20 cellular contexts compared by ENCODE assay signal in the genomic region with DNA sequence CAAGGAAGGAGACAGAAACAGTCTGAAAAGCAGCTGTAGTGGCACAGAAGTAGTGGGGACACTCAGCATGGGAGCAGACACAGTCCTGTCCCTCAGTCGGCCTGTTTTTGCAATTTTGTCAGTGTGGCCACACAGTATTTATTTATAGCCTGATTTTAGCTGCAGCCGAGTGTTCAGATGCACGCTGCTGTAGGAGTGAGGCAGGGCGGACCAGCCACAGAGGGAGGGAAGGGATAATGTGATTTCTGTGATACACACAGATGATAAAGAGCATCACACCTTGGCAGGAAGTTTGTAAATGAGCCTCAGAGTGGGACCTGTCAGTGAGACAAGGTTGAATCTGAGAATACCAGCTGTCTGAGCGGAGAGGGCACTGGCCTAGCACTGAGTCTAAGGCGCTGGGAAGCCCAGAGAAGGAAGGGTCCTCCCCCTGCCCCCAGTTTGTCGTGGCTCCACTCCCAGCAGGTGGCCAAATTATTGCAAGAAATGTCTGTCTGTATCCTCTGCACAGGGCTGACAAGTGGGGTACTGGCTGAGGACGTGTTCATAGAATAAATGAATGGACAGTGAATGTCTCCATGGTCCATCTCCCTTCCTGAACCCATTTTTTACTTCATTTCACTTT. TPM values are rescaled to one million over a fixed set of nuclear protein-coding genes. Genes with fewer than 3 reads are reported as not detected.
DNase-seq lines count a peak whose midpoint lies in the region; ATAC-seq and TF ChIP-seq lines count a peak whose summit lies in the region.
"Had no signal": no experiment of that assay in that cellular context is flagged by ENCODE, and none has a peak within 500 bp of the region (broad histone marks: within the 10 kb centered on the region; RNA-seq: fewer than 3 reads in every experiment).

No MANE protein-coding gene starts in this region.

- H3K9me3 Mint-ChIP-seq in activated naive CD8-positive, alpha-beta T cell treated with anti-CD3 and anti-CD28 coated beads for 36 hours = no peaks in the 10 kb centered on the region
- no peaks in the 10 kb centered on the region for H3K9me3 Mint-ChIP-seq in progenitor cell of endocrine pancreas (ENCODE audit: low read depth)
- H3K9me3 Mint-ChIP-seq: H9 had no signal

- H3K27me3 Mint-ChIP-seq in activated naive CD8-positive, alpha-beta T cell treated with anti-CD3 and anti-CD28 coated beads for 36 hours = no peaks in the 10 kb centered on the region
- peaks cover 11% of the 10 kb centered on the region for H3K27me3 Mint-ChIP-seq in progenitor cell of endocrine pancreas

- H3K36me3 Mint-ChIP-seq in activated naive CD8-positive, alpha-beta T cell treated with anti-CD3 and anti-CD28 coated beads for 36 hours = peaks cover 51% of the 10 kb centered on the region
- no peaks in the 10 kb centered on the region for H3K36me3 Mint-ChIP-seq in progenitor cell of endocrine pancreas (ENCODE audit: insufficient read depth)

- H3K4me3 Mint-ChIP-seq in activated naive CD8-positive, alpha-beta T cell treated with anti-CD3 and anti-CD28 coated beads for 36 hours = peak overlapping the region; percentile 95
- no peak overlapping the region for H3K4me3 Mint-ChIP-seq in progenitor cell of endocrine pancreas (ENCODE audit: low read depth)
- H3K4me3 Mint-ChIP-seq: H9 had no signal

- peaks cover 71% of the 10 kb centered on the region for H3K4me1 Mint-ChIP-seq in activated naive CD8-positive, alpha-beta T cell treated with anti-CD3 and anti-CD28 coated beads for 36 hours
- no peaks in the 10 kb centered on the region for H3K4me1 Mint-ChIP-seq in progenitor cell of endocrine pancreas (ENCODE audit: low read depth)
- H3K4me1 Mint-ChIP-seq: H9 had no signal

- no peaks in the 10 kb centered on the region for H3K27me3 ChIP-seq in H7 (ENCODE audit: control insufficient read depth, insufficient read depth, low read length)
- H3K27me3 ChIP-seq: testis had no signal

- H3K9me3 ChIP-seq in KOPT-K1 (ENCODE audit: insufficient read depth, low read length, poor library complexity, severe bottlenecking) = no peaks in the 10 kb centered on the region
- H3K9me3 ChIP-seq: testis had no signal

- H3K27ac ChIP-seq in KOPT-K1 (ENCODE audit: low read depth, low read length, poor library complexity, severe bottlenecking) = peak overlapping the region; percentile 22
- H3K27ac ChIP-seq: testis had no signal

- DNase-seq in activated gamma-delta T cell treated with Interleukin-2 at 50 U/mL for 16 hours (peak; percentile 28), activated gamma-delta T cell (lab: John Stamatoyannopoulos, UW) (no peak), progenitor cell of endocrine pancreas (ENCODE audit: low spot score, unreplicated experiment) (no peak), H7 (no peak)
- no peak for DNase-seq in activated naive CD8-positive, alpha-beta T cell treated with anti-CD3 and anti-CD28 coated beads for 36 hours
- DNase-seq: amniotic stem cell, cerebellar nuclear complex, H9, hypothalamus, MM.1S, NCI-H1930, NCI-H524, nucleus accumbens, PC-3, testis had no signal

- peak overlapping the region; percentile 14 for H3K27ac Mint-ChIP-seq in activated naive CD8-positive, alpha-beta T cell treated with anti-CD3 and anti-CD28 coated beads for 36 hours
- H3K27ac Mint-ChIP-seq in progenitor cell of endocrine pancreas = peak overlapping the region; percentile 20
- H3K27ac Mint-ChIP-seq: H9 had no signal

- TF ChIP-seq CTCF in progenitor cell of endocrine pancreas (IDR thresholded peaks at IDR 0.05; ENCODE audit: unreplicated experiment) = no peak

- H3K36me3 ChIP-seq in KOPT-K1 (ENCODE audit: insufficient read depth, low read length) (no peaks in the 10 kb centered on the region), H7 (replicated peaks; ENCODE audit: control insufficient read depth, insufficient read depth, low read length) (no peaks in the 10 kb centered on the region)

- ATAC-seq in GM21423 (IDR thresholded peaks at IDR 0.05; ENCODE audit: unreplicated experiment) (no peak), HG02759 (IDR thresholded peaks at IDR 0.05; ENCODE audit: unreplicated experiment) (no peak)
- ATAC-seq: PC-3 had no signal

- H3K4me3 ChIP-seq in H7 (ENCODE audit: insufficient read depth, low read depth, low read length) = no peak overlapping the region
- H3K4me3 ChIP-seq: testis had no signal

RNA-seq across cellular contexts. Expression of a gene that starts 3.8 kb away (rescaled TPM):
- 10 to 100 TPM; 93.4 to 94.5 TPM for total RNA-seq in activated naive CD8-positive, alpha-beta T cell treated with anti-CD3 and anti-CD28 coated beads for 36 hours
- total RNA-seq in progenitor cell of endocrine pancreas = not detected in 2 replicates
- 0.21 and 1.3 TPM in 2 replicates for total RNA-seq in H7 (2014; rRNA removed; shearing (Covaris generic))
- total RNA-seq: HT1080, PC-3, SK-MEL-5 had no signal

Comparison
In these comparisons a context has a peak if more than half of its experiments do, and no peak if none do; other contexts are left out.
1. RNA of a gene that starts 3.8 kb away (total RNA-seq): 93.4 to 94.5 TPM in activated naive CD8-positive, alpha-beta T cell treated with anti-CD3 and anti-CD28 coated beads for 36 hours; 0.21 to 1.3 TPM in H7 and not detected in progenitor cell of endocrine pancreas; every median in the first group is over 10 times any median in the second.